ENCODE assay signal across 14 cellular contexts in the genomic region with DNA sequence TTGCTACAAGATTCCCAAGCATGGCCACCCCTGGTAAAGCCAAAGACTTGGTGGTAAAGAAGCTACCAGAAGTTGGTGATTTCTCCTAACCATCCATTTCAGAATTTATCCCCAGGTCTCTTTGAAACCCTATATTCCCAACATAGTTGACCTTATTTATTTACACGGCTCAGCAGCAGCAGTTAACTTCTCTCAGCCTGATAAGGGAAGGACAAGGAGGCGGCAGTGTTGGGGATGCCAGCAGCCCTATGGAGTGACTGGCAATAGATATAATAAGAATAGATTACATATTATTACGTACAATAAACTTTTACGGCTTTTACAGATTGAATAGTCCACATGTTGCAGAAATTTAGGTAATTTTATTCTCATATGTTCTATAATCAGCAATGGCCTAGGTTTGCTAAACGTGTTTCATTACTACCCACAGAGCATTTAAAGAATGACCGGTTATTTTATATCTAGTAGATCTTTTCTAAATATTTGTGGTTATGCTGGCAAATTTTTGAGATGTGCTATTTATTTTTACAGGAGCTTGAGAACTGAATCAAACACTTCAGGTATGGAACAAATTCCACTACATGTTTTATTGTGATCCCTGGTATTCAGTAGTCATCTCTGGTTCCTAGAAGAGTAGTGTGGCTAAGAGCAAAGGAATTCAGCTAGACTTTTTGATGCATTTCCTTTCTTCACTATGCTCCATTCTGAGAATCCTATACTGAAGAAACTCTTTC. TPM values are rescaled to one million over a fixed set of nuclear protein-coding genes. Genes with fewer than 3 reads are reported as not detected.
DNase-seq lines count a peak whose midpoint lies in the region; ATAC-seq, FAIRE-seq and TF ChIP-seq lines count a peak whose summit lies in the region.
"Had no signal": no experiment of that assay in that cellular context is flagged by ENCODE, and none has a peak within 500 bp of the region (broad histone marks: within the 10 kb centered on the region; RNA-seq: fewer than 3 reads in every experiment).

No MANE protein-coding gene starts in this region.

- TF ChIP-seq EP300 in esophagus muscularis mucosa (IDR thresholded peaks at IDR 0.05), result no peak

- H3K27ac ChIP-seq in smooth muscle cell (ENCODE audit: low read depth) (no peak overlapping the region), esophagus muscularis mucosa (replicated peaks in 1 of 4) (no peak overlapping the region)
- H3K27ac ChIP-seq: right atrium auricular region had no signal

- no peaks in the 10 kb centered on the region for H3F3A ChIP-seq in smooth muscle cell (ENCODE audit: low read depth)

- no peak overlapping the region for H3K9ac ChIP-seq in smooth muscle cell (ENCODE audit: low read depth)

- H3K4me3 ChIP-seq in fibroblast of villous mesenchyme (ENCODE audit: low read depth, low read length) (no peak overlapping the region), smooth muscle cell (no peak overlapping the region), esophagus muscularis mucosa (no peak overlapping the region)
- H3K4me3 ChIP-seq: right atrium auricular region had no signal

- H4K20me1 ChIP-seq in smooth muscle cell (ENCODE audit: low read depth), result no peaks in the 10 kb centered on the region

- H3K4me2 ChIP-seq in smooth muscle cell, result peak overlapping the region; percentile 41

- H3K4me1 ChIP-seq in smooth muscle cell (ENCODE audit: low read depth) (peaks cover 3% of the 10 kb centered on the region), esophagus muscularis mucosa (peaks cover 0 to 29% (median 22%) of the 10 kb centered on the region in 4 donors)
- H3K4me1 ChIP-seq: right atrium auricular region had no signal

- 56% methylated on average over 6 of the region's 6 CpGs for WGBS in smooth muscle cell (ENCODE audit: low lambda C conversion rate)
- WGBS in esophagus muscularis mucosa, result 75% methylated on average over 6 of the region's 6 CpGs

- no peaks in the 10 kb centered on the region for H3K36me3 ChIP-seq in smooth muscle cell (ENCODE audit: low read depth)
- H3K36me3 ChIP-seq in esophagus muscularis mucosa, result no peaks in the 10 kb centered on the region
- H3K36me3 ChIP-seq: right atrium auricular region had no signal

- TF ChIP-seq CTCF in fibroblast of villous mesenchyme (IDR thresholded peaks at IDR 0.05; ENCODE audit: insufficient read depth, low read depth, low read length), result no peak
- TF ChIP-seq CTCF in smooth muscle cell (IDR thresholded peaks at IDR 0.05; ENCODE audit: borderline replicate concordance, insufficient read depth, poor library complexity, severe bottlenecking), result no peak
- TF ChIP-seq CTCF in esophagus muscularis mucosa (IDR thresholded peaks at IDR 0.05), result no peak

- H3K27me3 ChIP-seq in smooth muscle cell (ENCODE audit: low read depth), result no peaks in the 10 kb centered on the region
- no peaks in the 10 kb centered on the region for H3K27me3 ChIP-seq in esophagus muscularis mucosa
- H3K27me3 ChIP-seq: right atrium auricular region had no signal

- ATAC-seq in SK-N-SH treated with all-trans-retinoic acid at 6 μM for 48 hours (peak; percentile 97), GM21786 (IDR thresholded peaks at IDR 0.05; ENCODE audit: unreplicated experiment) (no peak), HG03135 (IDR thresholded peaks at IDR 0.05; ENCODE audit: unreplicated experiment) (no peak)

- TF ChIP-seq POLR2A in H54 (IDR thresholded peaks at IDR 0.05; ENCODE audit: low read depth, low read length), result no peak
- TF ChIP-seq POLR2A in esophagus muscularis mucosa (IDR thresholded peaks at IDR 0.05; ENCODE audit: low read depth), result no peak

- H3K9me3 ChIP-seq in smooth muscle cell (replicated peaks; ENCODE audit: low read depth), result no peaks in the 10 kb centered on the region
- no peaks in the 10 kb centered on the region for H3K9me3 ChIP-seq in esophagus muscularis mucosa
- H3K9me3 ChIP-seq: right atrium auricular region had no signal

- DNase-seq in H54 (ENCODE audit: insufficient read length, low spot score), result peak; percentile 30
- DNase-seq in fibroblast of villous mesenchyme (ENCODE audit: low read depth), result peak; percentile 45
- DNase-seq in smooth muscle cell (lab: John Stamatoyannopoulos, UW; ENCODE audit: unreplicated experiment), result no peak
- DNase-seq in frontal cortex (ENCODE audit: low spot score in 2 of 2), result no peak
- no peak for DNase-seq in esophagus muscularis mucosa (ENCODE audit: extremely low spot score)
- DNase-seq: amygdala, DMS 273 treated with DMSO at 0.1 percent for 48 hours, MM.1S, OCI-M1 had no signal

- no peaks in the 10 kb centered on the region for H3K79me2 ChIP-seq in smooth muscle cell (ENCODE audit: low read depth)

- FAIRE-seq in H54 (lab: Jason Lieb, UNC) (peak; percentile 94), frontal cortex (lab: Jason Lieb, UNC) (no peak)
- FAIRE-seq: GM12892 had no signal

- no peak overlapping the region for H2AFZ ChIP-seq in smooth muscle cell (ENCODE audit: low read depth)

- intact Hi-C loops in esophagus muscularis mucosa (cut with DNase I), result no loop called here

TF ChIP-seq in SK-N-SH treated with all-trans-retinoic acid at 6 μM for 48 hours, 23 proteins besides CTCF, POLR2A, EP300 and RAD21:
- TF ChIP-seq TCF4 (CRISPR knock-in tag; IDR thresholded peaks at IDR 0.05; ENCODE audit: borderline replicate concordance) (no peak), TOX (CRISPR knock-in tag; IDR thresholded peaks at IDR 0.05; ENCODE audit: borderline replicate concordance) (no peak), ISL1 (CRISPR knock-in tag; IDR thresholded peaks at IDR 0.05) (0 out of 2 replicates have a peak, but pooled peaks have one; percentile 27), ZFP30 (CRISPR knock-in tag; IDR thresholded peaks at IDR 0.05) (0 out of 2 replicates have a peak, but pooled peaks have one; percentile 29)

RNA-seq across cellular contexts. Expression of a gene that starts 19.8 kb away (rescaled TPM):
- total RNA-seq in fibroblast of villous mesenchyme (18.4 and 38.4 TPM in 2 replicates), smooth muscle cell (26.4 and 29.2 TPM in 2 replicates), frontal cortex (17.9 TPM), esophagus muscularis mucosa (10 to 100 TPM; 17.6 to 25.4 (median 19.6) TPM)
- 4.6 and 7.0 TPM in 2 replicates for polyA plus RNA-seq in smooth muscle cell

RNA-seq across cellular contexts. Expression of a gene that starts 32.2 kb away (rescaled TPM):
- total RNA-seq in fibroblast of villous mesenchyme (not detected in 2 replicates), smooth muscle cell (not detected in 2 replicates), frontal cortex (1.2 TPM), esophagus muscularis mucosa (not detected)
- polyA plus RNA-seq in smooth muscle cell, result not detected in 2 replicates
- total RNA-seq: right atrium auricular region had no signal

Comparison
In these comparisons a context has a peak if more than half of its experiments do, and no peak if none do; other contexts are left out.
1. DNase-seq: peak in H54 (single experiment) and fibroblast of villous mesenchyme (single experiment); none in smooth muscle cell (single experiment), frontal cortex (0 of 2) and esophagus muscularis mucosa (single experiment).